In the genomic region with DNA sequence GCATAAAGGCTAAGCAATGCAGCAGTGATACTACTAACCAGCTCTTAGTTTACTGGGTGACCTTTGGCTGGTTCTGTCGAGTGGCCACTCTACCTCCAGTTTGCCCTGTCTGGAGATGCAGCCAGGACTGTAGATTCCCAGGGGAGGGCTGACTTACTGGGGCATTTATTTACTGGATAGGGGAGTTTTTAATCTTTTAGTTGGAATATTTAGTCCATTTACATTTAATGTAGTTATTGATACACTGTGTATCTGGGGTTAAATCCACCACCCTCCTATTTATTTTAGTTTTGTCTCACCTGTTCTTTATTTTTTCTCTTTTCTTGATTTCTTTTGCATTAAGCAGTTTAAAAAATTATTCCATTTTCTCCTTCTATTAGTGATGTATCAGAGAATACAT, we compare ENCODE assay signal across 27 cellular contexts.
"Had no signal": no experiment of that assay in that cellular context is flagged by ENCODE, and none has a peak within 500 bp of the region (broad histone marks: within the 10 kb centered on the region; RNA-seq: fewer than 3 reads in every experiment).

No MANE protein-coding gene starts in this region.

- ATAC-seq: activated CD8-positive, alpha-beta memory T cell treated with anti-CD3 and anti-CD28 coated beads, Interleukin-2, amount 10 ng/mL, durations not matched to agents 7 days and 5 days; Panc1; Right ventricle myocardium inferior had no signal

- H3K27me3 ChIP-seq: breast epithelium, MG63 had no signal

- H3K4me3 ChIP-seq: breast epithelium, MG63, SK-N-MC had no signal

- DNase-seq: activated CD4-positive, CD25-positive, alpha-beta regulatory T cell; activated CD8-positive, alpha-beta memory T cell treated with anti-CD3 and anti-CD28 coated beads, Interleukin-2, amount 10 ng/mL, durations not matched to agents 7 days and 5 days; activated effector memory CD4-positive, alpha-beta T cell treated with anti-CD3 and anti-CD28 coated beads, Interleukin-2, amount 50 U/mL, for 16 hours; activated naive CD4-positive, alpha-beta T cell treated with Interleukin-2 at 50 U/mL for 16 hours; activated naive CD8-positive, alpha-beta T cell treated with anti-CD3 and anti-CD28 coated beads, Interleukin-2, amount 10 ng/mL, durations not matched to agents 7 days and 5 days; activated T-cell treated with anti-CD3 and anti-CD28 coated beads, Interleukin-2, amount 50 U/mL, for 24 hours; aorta; caudate nucleus; KBM-7; MG63; MV-4-11; NCI-H1092 treated with DMSO at 0.1 percent for 48 hours; NCI-H1436; NCI-H1694 treated with DMSO at 0.1 percent for 48 hours; NCI-H2029 treated with DMSO at 0.1 percent for 48 hours; NCI-H510A treated with DMSO at 0.1 percent for 48 hours; NCI-H69; NK-92 treated with Interleukin-12 subunit alpha and Interleukin-12 subunit beta, amount 100 ng/mL, for 24 hours; OCI-M1; RPMI8226; T-helper 1 cell had no signal

- H3K27ac Mint-ChIP-seq: activated CD8-positive, alpha-beta memory T cell treated with anti-CD3 and anti-CD28 coated beads, Interleukin-2, amount 10 ng/mL, durations not matched to agents 7 days and 5 days; activated naive CD8-positive, alpha-beta T cell treated with anti-CD3 and anti-CD28 coated beads, Interleukin-2, amount 10 ng/mL, durations not matched to agents 7 days and 5 days; activated T-cell treated with anti-CD3 and anti-CD28 coated beads, Interleukin-2, amount 50 U/mL, for 24 hours; activated T-helper 1 cell treated with anti-CD3 and anti-CD28 coated beads, Interleukin-12 subunit alpha, Interleukin-12 subunit beta, Interleukin-2, Interleukin-4 antibody, amounts not matched to agents 30 ng/mL and 10 ng/mL and 1 ng/mL, durations not matched to agents 14 hours and 24 hours and 36 hours had no signal

- H3K4me3 Mint-ChIP-seq: activated CD8-positive, alpha-beta memory T cell treated with anti-CD3 and anti-CD28 coated beads, Interleukin-2, amount 10 ng/mL, durations not matched to agents 7 days and 5 days; activated naive CD8-positive, alpha-beta T cell treated with anti-CD3 and anti-CD28 coated beads, Interleukin-2, amount 10 ng/mL, durations not matched to agents 7 days and 5 days; activated T-cell treated with anti-CD3 and anti-CD28 coated beads, Interleukin-2, amount 50 U/mL, for 24 hours; activated T-helper 1 cell treated with anti-CD3 and anti-CD28 coated beads, Interleukin-12 subunit alpha, Interleukin-12 subunit beta, Interleukin-2, Interleukin-4 antibody, amounts not matched to agents 30 ng/mL and 10 ng/mL and 1 ng/mL, durations not matched to agents 14 hours and 24 hours and 36 hours had no signal

- H3K4me1 ChIP-seq: breast epithelium had no signal

- H3K27me3 Mint-ChIP-seq: activated CD8-positive, alpha-beta memory T cell treated with anti-CD3 and anti-CD28 coated beads, Interleukin-2, amount 10 ng/mL, durations not matched to agents 7 days and 5 days; activated T-cell treated with anti-CD3 and anti-CD28 coated beads, Interleukin-2, amount 50 U/mL, for 24 hours had no signal

- H3K36me3 ChIP-seq: breast epithelium had no signal

- H3K27ac ChIP-seq: breast epithelium, SK-N-MC, VCaP had no signal
